Comparison of ENCODE assay signal across 28 cellular contexts in the genomic region with DNA sequence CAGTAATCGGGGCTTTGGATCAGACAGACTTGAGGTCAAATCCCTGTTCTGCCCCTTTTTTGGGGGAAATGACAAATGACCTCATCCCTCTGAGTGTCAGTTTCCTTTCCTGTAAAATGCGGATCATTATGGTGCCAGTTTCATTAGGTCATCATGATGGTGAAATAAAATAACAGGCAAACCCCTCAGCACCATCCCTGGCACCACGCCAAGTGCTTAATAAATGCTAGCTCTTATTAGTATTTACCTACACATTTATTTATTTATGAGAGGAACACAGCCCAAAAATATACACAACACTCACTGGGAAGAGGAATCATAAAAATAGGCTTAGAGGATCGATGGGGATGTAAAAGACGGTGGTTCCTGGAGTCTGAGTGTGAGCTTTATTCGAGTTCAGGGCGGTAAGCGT. TPM values are rescaled to one million over a fixed set of nuclear protein-coding genes. Genes with fewer than 3 reads are reported as not detected.
DNase-seq lines count a peak whose midpoint lies in the region; ATAC-seq, FAIRE-seq and TF ChIP-seq lines count a peak whose summit lies in the region.
"Had no signal": no experiment of that assay in that cellular context is flagged by ENCODE, and none has a peak within 500 bp of the region (broad histone marks: within the 10 kb centered on the region; RNA-seq: fewer than 3 reads in every experiment).

No MANE protein-coding gene starts in this region.

- H3K27me3 Mint-ChIP-seq in stimulated activated memory B cell treated with anti-CD40 and anti-IgM and Interleukin-4, amounts not matched to agents 10 μg/mL and 1 μg/mL and 100 μg/mL, for 72 hours, result peaks cover 12% of the 10 kb centered on the region

- H3K4me1 ChIP-seq in osteoblast (ENCODE audit: insufficient read depth, low read length) (peaks cover 6% of the 10 kb centered on the region), upper lobe of left lung (no peaks in the 10 kb centered on the region)
- H3K4me1 ChIP-seq: gastrocnemius medialis, neural progenitor cell, right atrium auricular region, SJSA1, spleen had no signal

- H3K27ac ChIP-seq in osteoblast (ENCODE audit: low read depth, low read length), result no peak overlapping the region
- no peak overlapping the region for H3K27ac ChIP-seq in upper lobe of left lung
- H3K27ac ChIP-seq: cardiac muscle cell, colonic mucosa, gastrocnemius medialis, hepatocyte, neural progenitor cell, right atrium auricular region, SJSA1, spleen had no signal

- H2AFZ ChIP-seq in osteoblast (ENCODE audit: low read length), result peak overlapping the region; percentile 68
- H2AFZ ChIP-seq: hepatocyte, neural progenitor cell had no signal

- H3K4me1 Mint-ChIP-seq in stimulated activated memory B cell treated with anti-CD40 and anti-IgM and Interleukin-4, amounts not matched to agents 10 μg/mL and 1 μg/mL and 100 μg/mL, for 72 hours, result no peaks in the 10 kb centered on the region
- H3K4me1 Mint-ChIP-seq: activated naive CD4-positive, alpha-beta T cell treated with anti-CD3 and anti-CD28 coated beads, Interleukin-2, amount 10 ng/mL, durations not matched to agents 7 days and 5 days; neural progenitor cell had no signal

- no peaks in the 10 kb centered on the region for H3K36me3 ChIP-seq in osteoblast (ENCODE audit: insufficient read depth, low read length)
- H3K36me3 ChIP-seq in upper lobe of left lung, result no peaks in the 10 kb centered on the region
- H3K36me3 ChIP-seq: cardiac muscle cell, colonic mucosa, gastrocnemius medialis, neural progenitor cell, right atrium auricular region, SJSA1, spleen had no signal

- H3K36me3 Mint-ChIP-seq in stimulated activated memory B cell treated with anti-CD40 and anti-IgM and Interleukin-4, amounts not matched to agents 10 μg/mL and 1 μg/mL and 100 μg/mL, for 72 hours, result no peaks in the 10 kb centered on the region
- H3K36me3 Mint-ChIP-seq: activated naive CD4-positive, alpha-beta T cell treated with anti-CD3 and anti-CD28 coated beads, Interleukin-2, amount 10 ng/mL, durations not matched to agents 7 days and 5 days; neural progenitor cell had no signal

- peak; percentile 50 for DNase-seq in NCI-H748 (lab: John Stamatoyannopoulos, UW; ENCODE audit: unreplicated experiment)
- no peak for DNase-seq in NCI-H748 treated with DMSO at 0.1 percent for 48 hours (lab: John Stamatoyannopoulos, UW)
- DNase-seq in M059J (ENCODE audit: low read depth), result peak; percentile 5
- DNase-seq in cardiac fibroblast (ENCODE audit: low read depth in 2 of 2), result peak; percentile 19 to 22
- no peak for DNase-seq in osteoblast (ENCODE audit: insufficient read length, low spot score, missing footprints)
- DNase-seq in upper lobe of left lung, result no peak
- no peak for DNase-seq in GM12892 (ENCODE audit: insufficient read length)
- DNase-seq: activated CD4-positive, alpha-beta T cell treated with anti-CD3 and anti-CD28 coated beads, Interleukin-2, amount 50 U/mL, for 48 hours; activated CD8-positive, alpha-beta memory T cell treated with anti-CD3 and anti-CD28 coated beads, Interleukin-2, amount 50 U/mL, for 4 hours; activated naive CD4-positive, alpha-beta T cell treated with anti-CD3 and anti-CD28 coated beads, Interleukin-2, amount 10 ng/mL, durations not matched to agents 7 days and 5 days; amniotic stem cell; colonic mucosa; COR-L47; gastrocnemius medialis; KBM-7; left colon; NCI-H2171; NCI-H526; spleen; stimulated activated CD4-positive, alpha-beta T cell treated with anti-CD3 and anti-CD28 coated beads, Interleukin-2, amount 100 ng/mL, for 48 hours; trophoblast cell had no signal

- H3K27me3 ChIP-seq in osteoblast (ENCODE audit: insufficient read depth, low read length), result no peaks in the 10 kb centered on the region
- H3K27me3 ChIP-seq in upper lobe of left lung, result no peaks in the 10 kb centered on the region
- H3K27me3 ChIP-seq: cardiac muscle cell, colonic mucosa, hepatocyte, neural progenitor cell, right atrium auricular region, SJSA1 had no signal

- H3K4me3 ChIP-seq in cardiac fibroblast (replicated peaks in 1 of 2; ENCODE audit: low read depth in 2 of 2, low read length in 2 of 2) (no peak overlapping the region), osteoblast (ENCODE audit: insufficient read depth, low read length) (no peak overlapping the region), upper lobe of left lung (no peak overlapping the region)
- H3K4me3 ChIP-seq: cardiac muscle cell, colonic mucosa, gastrocnemius medialis, hepatocyte, neural progenitor cell, right atrium auricular region, SJSA1, spleen had no signal

- TF ChIP-seq CTCF in cardiac fibroblast (IDR thresholded peaks at IDR 0.05; ENCODE audit: low read depth, low read length) (no peak), osteoblast (IDR thresholded peaks at IDR 0.05; ENCODE audit: extremely low read depth, low read depth, low read length) (no peak), upper lobe of left lung (IDR thresholded peaks at IDR 0.05) (no peak)

- no peak for TF ChIP-seq EP300 in upper lobe of left lung (IDR thresholded peaks at IDR 0.05)

- ATAC-seq in upper lobe of left lung (ENCODE audit: low FRiP score in 2 of 2), result no peak
- no peak for ATAC-seq in stimulated activated memory B cell treated with anti-CD40 and anti-IgM and Interleukin-4, amounts not matched to agents 10 μg/mL and 1 μg/mL and 100 μg/mL, for 72 hours
- ATAC-seq: activated CD4-positive, CD25-positive, alpha-beta regulatory T cell treated with anti-CD3 and anti-CD28 coated beads, Interleukin-2, amount 50 U/mL, for 24 hours; gastrocnemius medialis; left colon had no signal

- no peak for FAIRE-seq in GM12892 (lab: Jason Lieb, UNC)

- TF ChIP-seq POLR2A in upper lobe of left lung (IDR thresholded peaks at IDR 0.05), result no peak
- TF ChIP-seq POLR2A in GM12892 (IDR thresholded peaks at IDR 0.05; ENCODE audit: low read depth, low read length), result no peak

- H3K27ac Mint-ChIP-seq in stimulated activated memory B cell treated with anti-CD40 and anti-IgM and Interleukin-4, amounts not matched to agents 10 μg/mL and 1 μg/mL and 100 μg/mL, for 72 hours, result no peak overlapping the region
- H3K27ac Mint-ChIP-seq: activated naive CD4-positive, alpha-beta T cell treated with anti-CD3 and anti-CD28 coated beads, Interleukin-2, amount 10 ng/mL, durations not matched to agents 7 days and 5 days; neural progenitor cell had no signal

- no peaks in the 10 kb centered on the region for H3K9me3 ChIP-seq in osteoblast (ENCODE audit: low read depth, low read length)
- no peaks in the 10 kb centered on the region for H3K9me3 ChIP-seq in upper lobe of left lung
- H3K9me3 ChIP-seq: colonic mucosa, gastrocnemius medialis, right atrium auricular region, SJSA1 had no signal

- H3K9me3 Mint-ChIP-seq in stimulated activated memory B cell treated with anti-CD40 and anti-IgM and Interleukin-4, amounts not matched to agents 10 μg/mL and 1 μg/mL and 100 μg/mL, for 72 hours, result peaks cover 2% of the 10 kb centered on the region
- H3K9me3 Mint-ChIP-seq: activated naive CD4-positive, alpha-beta T cell treated with anti-CD3 and anti-CD28 coated beads, Interleukin-2, amount 10 ng/mL, durations not matched to agents 7 days and 5 days had no signal

- H3K4me2 ChIP-seq in osteoblast (ENCODE audit: insufficient read depth, low read length), result peak overlapping the region; percentile 29
- H3K4me2 ChIP-seq: hepatocyte, neural progenitor cell had no signal

- 61 to 79% methylated on average over 8 of the region's 8 CpGs for WGBS in upper lobe of left lung, 2 donors

- no peak overlapping the region for H3K4me3 Mint-ChIP-seq in stimulated activated memory B cell treated with anti-CD40 and anti-IgM and Interleukin-4, amounts not matched to agents 10 μg/mL and 1 μg/mL and 100 μg/mL, for 72 hours
- H3K4me3 Mint-ChIP-seq: activated naive CD4-positive, alpha-beta T cell treated with anti-CD3 and anti-CD28 coated beads, Interleukin-2, amount 10 ng/mL, durations not matched to agents 7 days and 5 days; neural progenitor cell had no signal

- no peaks in the 10 kb centered on the region for H3K79me2 ChIP-seq in osteoblast (ENCODE audit: insufficient read depth, low read length)
- H3K79me2 ChIP-seq: hepatocyte had no signal

- no peaks in the 10 kb centered on the region for H4K20me1 ChIP-seq in osteoblast (ENCODE audit: insufficient read depth, low read length)

RNA-seq across cellular contexts. Expression of gene GPRC5B, which starts 28.7 kb away (rescaled TPM):
- total RNA-seq in M059J (2014; rRNA removed; shearing (Covaris generic)), result 0.86 and 3.2 TPM in 2 replicates
- total RNA-seq in osteoblast (1.2 and 2.5 TPM in 2 replicates), upper lobe of left lung (10 to 100 TPM in 1 of 6 donors, 1 to 10 TPM in 5; 3.6 to 21.5 (median 5.5) TPM)
- 0.34 TPM for polyA plus RNA-seq in GM12892 (2012; ENCODE audit: missing spikeins)

Comparison
In these comparisons a context has a peak if more than half of its experiments do, and no peak if none do; other contexts are left out.
1. DNase-seq: peak in NCI-H748 (single experiment), M059J (single experiment) and cardiac fibroblast (2 of 2); none in NCI-H748 treated with DMSO at 0.1 percent for 48 hours (single experiment), osteoblast (single experiment), upper lobe of left lung (0 of 2) and GM12892 (single experiment).